Comparison of ENCODE assay signal across 1 cellular context in the genomic region with DNA sequence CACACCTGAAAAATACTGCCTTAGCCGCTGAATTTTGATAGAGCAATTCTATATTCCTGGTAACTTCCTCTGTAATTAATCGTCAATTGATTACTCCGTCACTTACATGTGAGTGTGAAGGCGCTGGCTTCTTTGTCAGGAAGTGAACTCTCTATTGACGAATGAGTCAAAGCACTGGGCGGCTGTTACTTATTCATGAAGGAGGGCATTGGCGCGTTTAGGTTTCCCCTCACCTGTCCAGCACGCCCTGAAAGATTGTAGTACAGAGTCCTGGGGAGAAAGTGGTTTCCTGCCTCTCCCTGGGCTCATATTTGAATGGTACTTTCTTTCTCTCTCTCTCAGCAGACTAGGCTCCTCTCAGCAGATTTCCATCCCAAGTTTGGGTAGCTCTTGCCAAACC.
TF ChIP-seq lines count a peak whose summit lies in the region.

No MANE protein-coding gene starts in this region.

TF ChIP-seq in K562, 482 proteins besides CTCF, POLR2A, EP300 and RAD21:
- TF ChIP-seq SMARCE1 (IDR thresholded peaks at IDR 0.05) (no peak), ELF2 (CRISPR knock-in tag; IDR thresholded peaks at IDR 0.05) (no peak), PYGO2 (tag; IDR thresholded peaks at IDR 0.05) (no peak), PHF21A (IDR thresholded peaks at IDR 0.05; ENCODE audit: borderline replicate concordance, low read depth) (no peak), PCBP1 (IDR thresholded peaks at IDR 0.05; ENCODE audit: low read depth, low read length, poor library complexity, severe bottlenecking) (no peak), ZNF133 (CRISPR knock-in tag; IDR thresholded peaks at IDR 0.05) (no peak), ZNF212 (CRISPR knock-in tag; IDR thresholded peaks at IDR 0.05) (no peak), MXI1 (IDR thresholded peaks at IDR 0.05; ENCODE audit: low read depth, low read length) (no peak), ZNF217 (CRISPR knock-in tag; IDR thresholded peaks at IDR 0.05) (no peak), STAT5B (CRISPR knock-in tag; IDR thresholded peaks at IDR 0.05) (no peak), RBM39 (optimal IDR thresholded peaks at IDR 0.05; ENCODE audit: low read depth, low read length) (no peak), HLTF (IDR thresholded peaks at IDR 0.05) (no peak)
- TF ChIP-seq, protein P1, sequence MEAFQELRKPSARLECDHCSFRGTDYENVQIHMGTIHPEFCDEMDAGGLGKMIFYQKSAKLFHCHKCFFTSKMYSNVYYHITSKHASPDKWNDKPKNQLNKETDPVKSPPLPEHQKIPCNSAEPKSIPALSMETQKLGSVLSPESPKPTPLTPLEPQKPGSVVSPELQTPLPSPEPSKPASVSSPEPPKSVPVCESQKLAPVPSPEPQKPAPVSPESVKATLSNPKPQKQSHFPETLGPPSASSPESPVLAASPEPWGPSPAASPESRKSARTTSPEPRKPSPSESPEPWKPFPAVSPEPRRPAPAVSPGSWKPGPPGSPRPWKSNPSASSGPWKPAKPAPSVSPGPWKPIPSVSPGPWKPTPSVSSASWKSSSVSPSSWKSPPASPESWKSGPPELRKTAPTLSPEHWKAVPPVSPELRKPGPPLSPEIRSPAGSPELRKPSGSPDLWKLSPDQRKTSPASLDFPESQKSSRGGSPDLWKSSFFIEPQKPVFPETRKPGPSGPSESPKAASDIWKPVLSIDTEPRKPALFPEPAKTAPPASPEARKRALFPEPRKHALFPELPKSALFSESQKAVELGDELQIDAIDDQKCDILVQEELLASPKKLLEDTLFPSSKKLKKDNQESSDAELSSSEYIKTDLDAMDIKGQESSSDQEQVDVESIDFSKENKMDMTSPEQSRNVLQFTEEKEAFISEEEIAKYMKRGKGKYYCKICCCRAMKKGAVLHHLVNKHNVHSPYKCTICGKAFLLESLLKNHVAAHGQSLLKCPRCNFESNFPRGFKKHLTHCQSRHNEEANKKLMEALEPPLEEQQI (IDR thresholded peaks at IDR 0.05): no peak
